ENCODE assay signal across 1 cellular context in the genomic region with DNA sequence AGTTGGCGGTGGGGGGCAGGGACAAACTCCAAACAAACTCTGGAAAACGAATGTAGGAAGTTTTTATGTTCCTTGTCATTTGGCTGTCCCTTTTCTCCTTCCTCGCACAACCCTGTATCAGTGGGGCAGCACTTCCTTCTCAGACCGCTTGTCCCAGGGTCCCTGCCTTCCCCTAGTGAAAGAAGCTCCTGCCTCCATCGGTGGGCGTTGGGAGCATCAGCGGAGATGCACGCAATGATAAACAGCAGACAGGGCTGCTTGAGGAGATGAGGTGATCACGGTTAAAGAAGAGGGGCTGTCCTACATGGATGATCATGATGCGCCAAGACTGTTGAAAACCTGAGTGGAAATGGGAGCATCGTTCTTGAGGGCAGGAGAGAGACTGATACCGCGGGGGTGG.
TF ChIP-seq lines count a peak whose summit lies in the region.

No MANE protein-coding gene starts in this region.

TF ChIP-seq in liver, 16 proteins besides CTCF, POLR2A, EP300 and RAD21 (continued from another document):
- TF ChIP-seq, protein P1, sequence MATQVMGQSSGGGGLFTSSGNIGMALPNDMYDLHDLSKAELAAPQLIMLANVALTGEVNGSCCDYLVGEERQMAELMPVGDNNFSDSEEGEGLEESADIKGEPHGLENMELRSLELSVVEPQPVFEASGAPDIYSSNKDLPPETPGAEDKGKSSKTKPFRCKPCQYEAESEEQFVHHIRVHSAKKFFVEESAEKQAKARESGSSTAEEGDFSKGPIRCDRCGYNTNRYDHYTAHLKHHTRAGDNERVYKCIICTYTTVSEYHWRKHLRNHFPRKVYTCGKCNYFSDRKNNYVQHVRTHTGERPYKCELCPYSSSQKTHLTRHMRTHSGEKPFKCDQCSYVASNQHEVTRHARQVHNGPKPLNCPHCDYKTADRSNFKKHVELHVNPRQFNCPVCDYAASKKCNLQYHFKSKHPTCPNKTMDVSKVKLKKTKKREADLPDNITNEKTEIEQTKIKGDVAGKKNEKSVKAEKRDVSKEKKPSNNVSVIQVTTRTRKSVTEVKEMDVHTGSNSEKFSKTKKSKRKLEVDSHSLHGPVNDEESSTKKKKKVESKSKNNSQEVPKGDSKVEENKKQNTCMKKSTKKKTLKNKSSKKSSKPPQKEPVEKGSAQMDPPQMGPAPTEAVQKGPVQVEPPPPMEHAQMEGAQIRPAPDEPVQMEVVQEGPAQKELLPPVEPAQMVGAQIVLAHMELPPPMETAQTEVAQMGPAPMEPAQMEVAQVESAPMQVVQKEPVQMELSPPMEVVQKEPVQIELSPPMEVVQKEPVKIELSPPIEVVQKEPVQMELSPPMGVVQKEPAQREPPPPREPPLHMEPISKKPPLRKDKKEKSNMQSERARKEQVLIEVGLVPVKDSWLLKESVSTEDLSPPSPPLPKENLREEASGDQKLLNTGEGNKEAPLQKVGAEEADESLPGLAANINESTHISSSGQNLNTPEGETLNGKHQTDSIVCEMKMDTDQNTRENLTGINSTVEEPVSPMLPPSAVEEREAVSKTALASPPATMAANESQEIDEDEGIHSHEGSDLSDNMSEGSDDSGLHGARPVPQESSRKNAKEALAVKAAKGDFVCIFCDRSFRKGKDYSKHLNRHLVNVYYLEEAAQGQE (IDR thresholded peaks at IDR 0.05) = no peak
- TF ChIP-seq GABPA (IDR thresholded peaks at IDR 0.05 in 1 of 2, conservative IDR thresholded peaks at IDR 0.05 in 1 of 2) = no peak
- TF ChIP-seq HNF4G (IDR thresholded peaks at IDR 0.05) = no peak
- TF ChIP-seq HNF4A (conservative IDR thresholded peaks at IDR 0.05) = no peak
- no peak for TF ChIP-seq EGR1 (IDR thresholded peaks at IDR 0.05; ENCODE audit: low read depth in 2 of 2)
- TF ChIP-seq, protein P2, sequence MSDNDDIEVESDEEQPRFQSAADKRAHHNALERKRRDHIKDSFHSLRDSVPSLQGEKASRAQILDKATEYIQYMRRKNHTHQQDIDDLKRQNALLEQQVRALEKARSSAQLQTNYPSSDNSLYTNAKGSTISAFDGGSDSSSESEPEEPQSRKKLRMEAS (IDR thresholded peaks at IDR 0.05) = no peak
